1 cellular context compared by ENCODE assay signal in the genomic region with DNA sequence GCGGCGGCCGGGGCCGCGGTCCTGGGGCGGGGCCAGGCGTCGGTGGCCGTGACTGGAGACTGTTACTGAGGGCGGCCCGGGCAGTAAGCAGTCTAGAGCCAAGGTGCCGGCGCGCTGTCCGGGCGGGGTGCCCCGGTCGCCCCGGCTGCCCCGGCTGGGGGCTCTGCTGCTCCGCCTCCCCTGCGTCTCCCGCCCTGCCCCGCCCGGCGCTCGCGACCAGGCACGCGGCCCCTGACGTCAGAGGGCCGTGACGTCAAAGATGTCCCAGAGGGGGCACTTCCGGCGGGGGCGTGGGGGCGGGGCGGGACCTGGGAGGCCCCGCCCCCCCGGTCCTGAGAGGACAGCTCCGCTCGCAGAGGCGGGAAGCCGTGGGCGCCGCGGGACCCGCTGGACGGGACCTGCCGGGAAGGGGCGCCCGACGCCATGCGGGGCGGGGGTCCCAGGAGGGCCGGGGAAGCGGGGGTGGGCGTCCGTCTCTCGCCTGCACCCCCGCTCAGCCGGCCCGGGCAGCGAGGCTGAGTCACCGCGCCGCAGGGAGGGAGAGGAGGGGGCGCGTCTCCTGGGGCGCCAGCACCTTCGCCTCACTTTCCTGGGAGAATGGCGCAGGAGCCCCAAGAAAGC.
TF ChIP-seq lines count a peak whose summit lies in the region.

No MANE protein-coding gene starts in this region.

TF ChIP-seq in HepG2, 621 proteins besides CTCF, POLR2A, EP300 and RAD21 (continued from another document):
- TF ChIP-seq, protein P1, sequence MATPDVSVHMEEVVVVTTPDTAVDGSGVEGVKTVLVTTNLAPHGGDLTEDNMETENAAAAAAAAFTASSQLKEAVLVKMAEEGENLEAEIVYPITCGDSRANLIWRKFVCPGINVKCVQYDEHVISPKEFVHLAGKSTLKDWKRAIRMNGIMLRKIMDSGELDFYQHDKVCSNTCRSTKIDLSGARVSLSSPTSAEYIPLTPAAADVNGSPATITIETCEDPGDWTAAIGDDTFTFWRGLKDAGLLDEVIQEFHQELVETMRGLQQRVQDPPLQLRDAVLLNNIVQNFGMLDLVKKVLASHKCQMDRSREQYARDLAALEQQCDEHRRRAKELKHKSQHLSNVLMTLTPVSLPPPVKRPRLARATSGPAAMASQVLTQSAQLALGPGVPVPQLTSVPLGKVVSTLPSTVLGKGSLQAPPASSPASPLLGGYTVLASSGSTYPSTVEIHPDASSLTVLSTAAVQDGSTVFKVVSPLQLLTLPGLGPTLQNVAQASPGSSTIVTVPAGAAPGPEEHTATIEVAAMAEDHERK (CRISPR knock-in tag; IDR thresholded peaks at IDR 0.05; ENCODE audit: low read depth), result no peak
- no peak for TF ChIP-seq IKZF4 (CRISPR knock-in tag; IDR thresholded peaks at IDR 0.05; ENCODE audit: borderline replicate concordance, low read depth, not compliant biosample characterization)
- TF ChIP-seq DPF2 (CRISPR knock-in tag; IDR thresholded peaks at IDR 0.05; ENCODE audit: borderline replicate concordance, low read depth), result no peak
- 0 out of 2 replicates have a peak, but pooled peaks have one; percentile 9 for TF ChIP-seq SAFB2 (CRISPR knock-in tag; IDR thresholded peaks at IDR 0.05; ENCODE audit: borderline replicate concordance, low read depth)
- TF ChIP-seq ETV5 (CRISPR knock-in tag; IDR thresholded peaks at IDR 0.05; ENCODE audit: borderline replicate concordance), result no peak
- no peak for TF ChIP-seq FOSL1 (CRISPR knock-in tag; IDR thresholded peaks at IDR 0.05; ENCODE audit: borderline replicate concordance)
- no peak for TF ChIP-seq RFXANK (CRISPR knock-in tag; IDR thresholded peaks at IDR 0.05)
- TF ChIP-seq CREB1 (IDR thresholded peaks at IDR 0.05), result peak; percentile 91
- no peak for TF ChIP-seq CREB1 (CRISPR knock-in tag; IDR thresholded peaks at IDR 0.05)
- no peak for TF ChIP-seq XBP1 (CRISPR knock-in tag; IDR thresholded peaks at IDR 0.05)
- no peak for TF ChIP-seq SP4 (CRISPR knock-in tag; IDR thresholded peaks at IDR 0.05)
- no peak for TF ChIP-seq CREM (IDR thresholded peaks at IDR 0.05)
- TF ChIP-seq CREM (CRISPR knock-in tag; IDR thresholded peaks at IDR 0.05), result 0 out of 2 replicates have a peak, but pooled peaks have one; percentile 30
- TF ChIP-seq GABPA (IDR thresholded peaks at IDR 0.05; ENCODE audit: low read depth, low read length), result peak; percentile 51
- peak; percentile 70 for TF ChIP-seq GABPA (CRISPR knock-in tag; IDR thresholded peaks at IDR 0.05; ENCODE audit: low read depth)
- TF ChIP-seq NFYC (CRISPR knock-in tag; IDR thresholded peaks at IDR 0.05), result no peak
- no peak for TF ChIP-seq ZNF616 (CRISPR knock-in tag; IDR thresholded peaks at IDR 0.05; ENCODE audit: low read depth)
- no peak for TF ChIP-seq NFATC3 (CRISPR knock-in tag; IDR thresholded peaks at IDR 0.05)
- no peak for TF ChIP-seq THAP11 (CRISPR knock-in tag; IDR thresholded peaks at IDR 0.05)
- TF ChIP-seq ZNF234 (CRISPR knock-in tag; conservative IDR thresholded peaks at IDR 0.05), result no peak
- TF ChIP-seq, protein P2, sequence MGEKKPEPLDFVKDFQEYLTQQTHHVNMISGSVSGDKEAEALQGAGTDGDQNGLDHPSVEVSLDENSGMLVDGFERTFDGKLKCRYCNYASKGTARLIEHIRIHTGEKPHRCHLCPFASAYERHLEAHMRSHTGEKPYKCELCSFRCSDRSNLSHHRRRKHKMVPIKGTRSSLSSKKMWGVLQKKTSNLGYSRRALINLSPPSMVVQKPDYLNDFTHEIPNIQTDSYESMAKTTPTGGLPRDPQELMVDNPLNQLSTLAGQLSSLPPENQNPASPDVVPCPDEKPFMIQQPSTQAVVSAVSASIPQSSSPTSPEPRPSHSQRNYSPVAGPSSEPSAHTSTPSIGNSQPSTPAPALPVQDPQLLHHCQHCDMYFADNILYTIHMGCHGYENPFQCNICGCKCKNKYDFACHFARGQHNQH (CRISPR knock-in tag; IDR thresholded peaks at IDR 0.05), result no peak
- TF ChIP-seq SCMH1 (CRISPR knock-in tag; IDR thresholded peaks at IDR 0.05; ENCODE audit: borderline replicate concordance), result no peak
- TF ChIP-seq, protein P3, sequence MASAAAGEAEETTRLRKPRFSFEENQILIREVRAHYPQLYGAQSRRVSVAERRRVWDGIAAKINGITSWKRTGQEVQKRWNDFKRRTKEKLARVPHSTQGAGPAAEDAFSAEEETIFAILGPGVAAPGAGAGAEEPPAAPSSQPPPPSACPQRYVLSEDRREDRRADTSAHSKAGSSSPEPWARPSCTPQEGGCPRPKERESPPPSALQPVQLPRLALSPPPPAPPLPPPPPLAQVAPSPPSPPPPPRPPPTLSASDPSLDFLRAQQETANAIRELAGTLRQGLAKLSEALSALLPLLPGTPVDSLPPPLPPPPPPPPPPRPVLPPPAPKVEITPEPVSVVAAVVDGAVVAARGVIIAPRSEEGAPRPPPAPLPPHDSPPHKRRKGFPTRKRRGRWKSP (CRISPR knock-in tag; IDR thresholded peaks at IDR 0.05), result no peak
- peak; percentile 16; the same call in 1 of the 2 replicates for TF ChIP-seq FOXK1 (CRISPR knock-in tag; IDR thresholded peaks at IDR 0.05; ENCODE audit: borderline replicate concordance, low read depth)
- TF ChIP-seq, protein P4, sequence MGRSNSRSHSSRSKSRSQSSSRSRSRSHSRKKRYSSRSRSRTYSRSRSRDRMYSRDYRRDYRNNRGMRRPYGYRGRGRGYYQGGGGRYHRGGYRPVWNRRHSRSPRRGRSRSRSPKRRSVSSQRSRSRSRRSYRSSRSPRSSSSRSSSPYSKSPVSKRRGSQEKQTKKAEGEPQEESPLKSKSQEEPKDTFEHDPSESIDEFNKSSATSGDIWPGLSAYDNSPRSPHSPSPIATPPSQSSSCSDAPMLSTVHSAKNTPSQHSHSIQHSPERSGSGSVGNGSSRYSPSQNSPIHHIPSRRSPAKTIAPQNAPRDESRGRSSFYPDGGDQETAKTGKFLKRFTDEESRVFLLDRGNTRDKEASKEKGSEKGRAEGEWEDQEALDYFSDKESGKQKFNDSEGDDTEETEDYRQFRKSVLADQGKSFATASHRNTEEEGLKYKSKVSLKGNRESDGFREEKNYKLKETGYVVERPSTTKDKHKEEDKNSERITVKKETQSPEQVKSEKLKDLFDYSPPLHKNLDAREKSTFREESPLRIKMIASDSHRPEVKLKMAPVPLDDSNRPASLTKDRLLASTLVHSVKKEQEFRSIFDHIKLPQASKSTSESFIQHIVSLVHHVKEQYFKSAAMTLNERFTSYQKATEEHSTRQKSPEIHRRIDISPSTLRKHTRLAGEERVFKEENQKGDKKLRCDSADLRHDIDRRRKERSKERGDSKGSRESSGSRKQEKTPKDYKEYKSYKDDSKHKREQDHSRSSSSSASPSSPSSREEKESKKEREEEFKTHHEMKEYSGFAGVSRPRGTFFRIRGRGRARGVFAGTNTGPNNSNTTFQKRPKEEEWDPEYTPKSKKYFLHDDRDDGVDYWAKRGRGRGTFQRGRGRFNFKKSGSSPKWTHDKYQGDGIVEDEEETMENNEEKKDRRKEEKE (IDR thresholded peaks at IDR 0.05), result no peak
- TF ChIP-seq, protein P5, sequence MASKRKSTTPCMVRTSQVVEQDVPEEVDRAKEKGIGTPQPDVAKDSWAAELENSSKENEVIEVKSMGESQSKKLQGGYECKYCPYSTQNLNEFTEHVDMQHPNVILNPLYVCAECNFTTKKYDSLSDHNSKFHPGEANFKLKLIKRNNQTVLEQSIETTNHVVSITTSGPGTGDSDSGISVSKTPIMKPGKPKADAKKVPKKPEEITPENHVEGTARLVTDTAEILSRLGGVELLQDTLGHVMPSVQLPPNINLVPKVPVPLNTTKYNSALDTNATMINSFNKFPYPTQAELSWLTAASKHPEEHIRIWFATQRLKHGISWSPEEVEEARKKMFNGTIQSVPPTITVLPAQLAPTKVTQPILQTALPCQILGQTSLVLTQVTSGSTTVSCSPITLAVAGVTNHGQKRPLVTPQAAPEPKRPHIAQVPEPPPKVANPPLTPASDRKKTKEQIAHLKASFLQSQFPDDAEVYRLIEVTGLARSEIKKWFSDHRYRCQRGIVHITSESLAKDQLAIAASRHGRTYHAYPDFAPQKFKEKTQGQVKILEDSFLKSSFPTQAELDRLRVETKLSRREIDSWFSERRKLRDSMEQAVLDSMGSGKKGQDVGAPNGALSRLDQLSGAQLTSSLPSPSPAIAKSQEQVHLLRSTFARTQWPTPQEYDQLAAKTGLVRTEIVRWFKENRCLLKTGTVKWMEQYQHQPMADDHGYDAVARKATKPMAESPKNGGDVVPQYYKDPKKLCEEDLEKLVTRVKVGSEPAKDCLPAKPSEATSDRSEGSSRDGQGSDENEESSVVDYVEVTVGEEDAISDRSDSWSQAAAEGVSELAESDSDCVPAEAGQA (IDR thresholded peaks at IDR 0.05; ENCODE audit: low read depth), result peak; percentile 77
- TF ChIP-seq, protein P5 (CRISPR knock-in tag; IDR thresholded peaks at IDR 0.05; ENCODE audit: borderline replicate concordance), result no peak
- TF ChIP-seq TOE1 (CRISPR knock-in tag; IDR thresholded peaks at IDR 0.05), result no peak
TF ChIP-seq in HepG2: peak in this region for 23.
